8 cellular contexts compared by ENCODE assay signal in the genomic region with DNA sequence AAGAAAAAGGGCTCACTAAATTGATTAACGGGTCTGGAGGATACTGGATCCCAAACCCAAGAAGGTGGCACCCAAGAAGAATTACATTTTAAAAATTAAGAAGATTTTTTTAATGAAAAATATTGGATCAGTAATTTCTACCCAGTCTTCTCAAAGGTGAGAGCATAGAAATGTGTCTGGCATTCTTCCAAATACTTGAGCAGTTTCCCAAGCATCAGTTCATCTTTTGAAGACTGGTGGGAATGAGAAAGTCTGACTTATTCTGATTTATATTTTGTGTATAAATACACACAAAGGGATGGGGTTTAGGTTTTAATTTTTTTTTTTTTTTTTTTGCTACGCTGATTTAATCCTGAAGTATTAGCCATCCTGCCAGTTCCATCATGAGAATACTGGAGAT. TPM values are rescaled to one million over a fixed set of nuclear protein-coding genes. Genes with fewer than 3 reads are reported as not detected.
DNase-seq lines count a peak whose midpoint lies in the region; ATAC-seq and TF ChIP-seq lines count a peak whose summit lies in the region.

No MANE protein-coding gene starts in this region.

- no peaks in the 10 kb centered on the region for H3K27me3 ChIP-seq in HUES64 (ENCODE audit: insufficient read depth, low read length)

- ATAC-seq in GM19328 (IDR thresholded peaks at IDR 0.05; ENCODE audit: unreplicated experiment) = no peak
- no peak for ATAC-seq in HG03354 (IDR thresholded peaks at IDR 0.05; ENCODE audit: poor library complexity, severe bottlenecking, unreplicated experiment)
- ATAC-seq in GM21723 (IDR thresholded peaks at IDR 0.05; ENCODE audit: unreplicated experiment) = no peak

- DNase-seq in CD14-positive monocyte (ENCODE audit: low spot score) = no peak
- no peak for DNase-seq in mesothelial cell of epicardium (ENCODE audit: low spot score in 2 of 2, unreplicated experiment in 2 of 2)
- no peak for DNase-seq in head of caudate nucleus

- peaks cover 63% of the 10 kb centered on the region for H3K36me3 ChIP-seq in HUES64 (ENCODE audit: insufficient read depth, low read length)

- H3K27me3 Mint-ChIP-seq in CD14-positive monocyte (ENCODE audit: low read depth in 3 of 3) (no peaks in the 10 kb centered on the region), brain (peaks cover 14% of the 10 kb centered on the region), mesothelial cell of epicardium (ENCODE audit: low read depth) (no peaks in the 10 kb centered on the region)

- H3K4me1 ChIP-seq in HUES64 (ENCODE audit: insufficient read depth, low read length) = peaks cover 24% of the 10 kb centered on the region

- H3K27ac ChIP-seq in HUES64 (ENCODE audit: low read depth, low read length) = no peak overlapping the region

- H3K9me3 ChIP-seq in HUES64 (ENCODE audit: insufficient read depth, low read depth, low read length) = no peaks in the 10 kb centered on the region

- H3K4me3 Mint-ChIP-seq in CD14-positive monocyte = peak overlapping the region; percentile 65 to 72
- peak overlapping the region; percentile 94 to 97 (median 95) for H3K4me3 Mint-ChIP-seq in brain
- peak overlapping the region; percentile 93 for H3K4me3 Mint-ChIP-seq in mesothelial cell of epicardium

- H3K4me1 Mint-ChIP-seq in CD14-positive monocyte = peaks cover 55% of the 10 kb centered on the region
- peaks cover 57% of the 10 kb centered on the region for H3K4me1 Mint-ChIP-seq in brain
- H3K4me1 Mint-ChIP-seq in mesothelial cell of epicardium = peaks cover 53% of the 10 kb centered on the region

- H3K9me3 Mint-ChIP-seq in CD14-positive monocyte (peaks cover 0 to 1% (median 0%) of the 10 kb centered on the region in 7 donors), brain (peaks cover 0 to 5% (median 0%) of the 10 kb centered on the region in 5 experiments), mesothelial cell of epicardium (no peaks in the 10 kb centered on the region)

- H3K36me3 Mint-ChIP-seq in CD14-positive monocyte = peaks cover 19 to 30% of the 10 kb centered on the region in 2 donors
- H3K36me3 Mint-ChIP-seq in brain = peaks cover 26% of the 10 kb centered on the region
- H3K36me3 Mint-ChIP-seq in mesothelial cell of epicardium = peaks cover 11% of the 10 kb centered on the region

- H3K9ac ChIP-seq in HUES64 (ENCODE audit: low read depth, low read length) = peak overlapping the region; percentile 99

- no peak for TF ChIP-seq CTCF in CD14-positive monocyte (IDR thresholded peaks at IDR 0.05)
- TF ChIP-seq CTCF in brain (conservative IDR thresholded peaks at IDR 0.05) = no peak
- no peak for TF ChIP-seq CTCF in mesothelial cell of epicardium (IDR thresholded peaks at IDR 0.05; ENCODE audit: unreplicated experiment)

- peak overlapping the region; percentile 30 to 97 (median 79) for H3K27ac Mint-ChIP-seq in CD14-positive monocyte
- peak overlapping the region in 4 of 5 experiments; percentile 79 to 100 (median 95) for H3K27ac Mint-ChIP-seq in brain
- peak overlapping the region; percentile 99 for H3K27ac Mint-ChIP-seq in mesothelial cell of epicardium

- 57% methylated on average over 2 of the region's 2 CpGs for WGBS in HUES64

- H3K4me3 ChIP-seq in HUES64 (ENCODE audit: low read length) = peak overlapping the region; percentile 87

- intact Hi-C loops in CD14-positive monocyte (cut with micrococcal nuclease) (loop anchor here in 1 of 2 donors (5.0 kb wide), 1 partner anchor 170 kb away; no protein-coding TSS in a partner anchor), head of caudate nucleus (cut with DNase I) (no loop called here)

RNA-seq across cellular contexts. Expression of a gene that starts 3.3 kb away (rescaled TPM):
- polyA plus RNA-seq in CD14-positive monocyte = 10 to 100 TPM in 1 of 2 donors, 1 to 10 TPM in 1; 2.5 to 13.4 TPM
- polyA plus RNA-seq in HUES64 (2013, experiment 1 of 2) = 37.9 TPM
- polyA plus RNA-seq in HUES64 (2013, experiment 2 of 2) = 41.4 TPM
- 13.5 TPM for polyA plus RNA-seq in brain (ENCODE audit: insufficient read depth, low read depth, low replicate concordance)
- 25.0 to 26.7 TPM (median 25.7 TPM) in 3 replicates for total RNA-seq in mesothelial cell of epicardium

RNA-seq across cellular contexts. Expression of a gene that starts 3.5 kb away (rescaled TPM):
- polyA plus RNA-seq in CD14-positive monocyte = 10 to 100 TPM; 55.6 to 66.1 TPM
- polyA plus RNA-seq in HUES64 (2013, experiment 1 of 2) = 164 TPM
- 154 TPM for polyA plus RNA-seq in HUES64 (2013, experiment 2 of 2)
- 39.1 TPM for polyA plus RNA-seq in brain (ENCODE audit: insufficient read depth, low read depth, low replicate concordance)
- 130 to 134 TPM (median 133 TPM) in 3 replicates for total RNA-seq in mesothelial cell of epicardium
